32 cellular contexts compared by ENCODE assay signal in the genomic region with DNA sequence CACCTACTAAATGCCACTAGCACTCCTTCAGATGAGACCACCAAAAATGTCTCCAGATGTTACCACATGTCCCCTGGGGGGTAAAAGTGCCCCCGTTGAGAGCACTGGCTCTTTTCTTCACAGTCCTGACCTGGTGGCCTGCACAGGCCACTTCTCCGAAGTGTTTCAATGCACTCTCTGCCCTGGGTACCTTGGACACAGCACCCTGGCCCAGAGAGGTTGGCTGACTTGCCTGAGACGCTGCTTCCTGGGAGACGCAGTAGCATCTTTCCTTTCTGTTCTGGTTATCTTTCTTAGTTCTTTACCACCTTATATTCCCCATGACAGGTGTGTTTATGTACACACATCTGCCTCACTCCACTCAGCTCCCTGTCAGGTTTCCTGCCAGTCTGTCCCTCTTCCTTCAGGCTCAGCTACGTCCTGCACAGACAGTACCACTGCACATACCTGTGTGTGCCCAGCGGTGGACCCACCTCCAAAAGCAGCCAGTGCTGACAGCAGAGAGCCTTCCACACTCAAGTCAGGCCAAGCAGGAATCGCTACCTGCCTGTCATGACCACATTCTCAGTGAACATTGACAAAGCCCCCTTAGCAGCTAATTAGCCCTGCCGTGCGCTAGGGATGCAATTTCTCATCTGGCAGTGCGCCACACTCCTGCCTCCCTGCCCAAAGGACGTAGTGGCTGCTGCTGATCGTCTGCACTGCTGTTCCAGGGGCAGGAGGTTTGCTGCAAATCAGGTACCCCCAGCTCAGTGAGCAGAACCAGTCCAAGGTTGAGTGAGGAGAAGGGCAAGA. TPM values are rescaled to one million over a fixed set of nuclear protein-coding genes. Genes with fewer than 3 reads are reported as not detected.
A peak's percentile ranks its signal among the peaks of the same experiment; 100 is the strongest.
DNase-seq lines count a peak whose midpoint lies in the region; ATAC-seq, FAIRE-seq and TF ChIP-seq lines count a peak whose summit lies in the region.
"Had no signal": no experiment of that assay in that cellular context is flagged by ENCODE, and none has a peak within 500 bp of the region (broad histone marks: within the 10 kb centered on the region; RNA-seq: fewer than 3 reads in every experiment).

No MANE protein-coding gene starts in this region.

- TF ChIP-seq CTCF in K562 (IDR thresholded peaks at IDR 0.05 in 2 of 3, conservative IDR thresholded peaks at IDR 0.05 in 1 of 3; ENCODE audit: insufficient read depth in 2 of 3, low read depth in 1 of 3, low read length in 3 of 3), result no peak

- no peaks in the 10 kb centered on the region for H3K9me3 ChIP-seq in K562 (replicated peaks; ENCODE audit: control insufficient read depth, insufficient read depth, low read depth, low read length)
- H3K9me3 ChIP-seq: body of pancreas, Caco-2, esophagus squamous epithelium, pancreas, upper lobe of left lung had no signal

- CTCF ChIA-PET in K562 (lab: Yijun Ruan, JAX; ENCODE audit: low intra/inter-chr PET ratio), result no interaction called here

- no peak overlapping the region for H3K9ac ChIP-seq in K562 (ENCODE audit: insufficient read depth in 1 of 2, low read depth in 2 of 2, low read length in 2 of 2)

- no peak for ATAC-seq in activated naive CD8-positive, alpha-beta T cell treated with anti-CD3 and anti-CD28 coated beads, Interleukin-2, amount 10 ng/mL, durations not matched to agents 7 days and 5 days (ENCODE audit: low read depth)
- no peak for ATAC-seq in activated naive CD8-positive, alpha-beta T cell treated with anti-CD3 and anti-CD28 coated beads, Interleukin-2, amount 50 U/mL, for 24 hours
- ATAC-seq in K562 (no peak), GM21576 (IDR thresholded peaks at IDR 0.05; ENCODE audit: unreplicated experiment) (no peak)
- ATAC-seq: activated CD4-positive, alpha-beta T cell treated with anti-CD3 and anti-CD28 coated beads for 36 hours; body of pancreas; GM12878; pancreas had no signal

- no peak overlapping the region for H2AFZ ChIP-seq in K562 (ENCODE audit: low read depth, low read length)

- no peaks in the 10 kb centered on the region for H3K9me1 ChIP-seq in K562 (ENCODE audit: control insufficient read depth, insufficient read depth, low read length)

- H3K4me1 ChIP-seq in K562 (replicated peaks in 1 of 2; ENCODE audit: control insufficient read depth in 2 of 2, insufficient read depth in 2 of 2, low read length in 2 of 2), result peaks cover 6 to 10% of the 10 kb centered on the region in 2 experiments; a peak in 4 of 5 replicates
- H3K4me1 ChIP-seq: body of pancreas, Caco-2, pancreas, upper lobe of left lung had no signal

- no peaks in the 10 kb centered on the region; the same call in 1 of the 2 replicates for H4K20me1 ChIP-seq in K562 (replicated peaks; ENCODE audit: control insufficient read depth, insufficient read depth, low read length)

- TF ChIP-seq POLR2A in K562 (conservative IDR thresholded peaks at IDR 0.05), result no peak
- TF ChIP-seq POLR2A in GM12891 (IDR thresholded peaks at IDR 0.05; ENCODE audit: low read depth, low read length), result no peak

- WGBS in K562 (ENCODE audit: insufficient coverage, low coverage, missing lambda C conversion rate), result 40% methylated on average over 11 of the region's 12 CpGs

- in situ Hi-C loops in K562 (cut with MboI), result loop anchor here (5.0 to 10.0 kb wide), 2 partner anchors 491 to 869 kb away; no protein-coding TSS in a partner anchor

- intact Hi-C loops in K562 (cut with micrococcal nuclease), result no loop called here

- no peak overlapping the region for H3K27ac ChIP-seq in K562 (ENCODE audit: extremely low read depth, low read depth, low read length)
- H3K27ac ChIP-seq: body of pancreas, esophagus squamous epithelium, pancreas, upper lobe of left lung had no signal

- H3K4me2 ChIP-seq in K562 (ENCODE audit: insufficient read depth, low read length), result no peak overlapping the region

- no peaks in the 10 kb centered on the region for H3K79me2 ChIP-seq in K562 (ENCODE audit: control insufficient read depth, insufficient read depth, low read length)

- peak overlapping the region; percentile 1 for H3K27ac Mint-ChIP-seq in activated naive CD8-positive, alpha-beta T cell treated with anti-CD3 and anti-CD28 coated beads, Interleukin-2, amount 10 ng/mL, durations not matched to agents 7 days and 5 days
- H3K27ac Mint-ChIP-seq in activated naive CD8-positive, alpha-beta T cell treated with anti-CD3 and anti-CD28 coated beads, Interleukin-2, amount 50 U/mL, for 24 hours, result no peak overlapping the region
- H3K27ac Mint-ChIP-seq: activated CD4-positive, alpha-beta T cell treated with anti-CD3 and anti-CD28 coated beads for 36 hours; nephron progenitor cell; T-helper 2 cell treated with Interferon-gamma antibody and Interleukin-4, amounts not matched to agents 5 μg/mL and 100 μg/mL, for 36 hours had no signal

- H3K36me3 ChIP-seq in K562 (ENCODE audit: control insufficient read depth, insufficient read depth, low read length), result no peaks in the 10 kb centered on the region
- H3K36me3 ChIP-seq: upper lobe of left lung had no signal

- peak; percentile 15 for DNase-seq in activated naive CD8-positive, alpha-beta T cell treated with anti-CD3 and anti-CD28 coated beads, Interleukin-2, amount 10 ng/mL, durations not matched to agents 7 days and 5 days
- DNase-seq in activated naive CD8-positive, alpha-beta T cell treated with anti-CD3 and anti-CD28 coated beads, Interleukin-2, amount 50 U/mL, for 24 hours, result no peak
- DNase-seq in NCI-H1694 treated with DMSO at 0.1 percent for 48 hours (lab: John Stamatoyannopoulos, UW) (peak; percentile 54), K562 (ENCODE audit: extremely low read depth in 1 of 4, low spot score in 3 of 4) (no peak), urothelium cell line (ENCODE audit: low spot score) (no peak), GM12891 (ENCODE audit: insufficient read length, low spot score) (no peak), DMS153 (lab: John Stamatoyannopoulos, UW) (no peak)
- DNase-seq: ACHN; activated CD4-positive, alpha-beta T cell treated with anti-CD3 and anti-CD28 coated beads for 36 hours; activated gamma-delta T cell; activated T-cell treated with anti-CD3 and anti-CD28 coated beads for 4 hours; body of pancreas; Caco-2; cerebellar nuclear complex; EL; esophagus squamous epithelium; GOT3; NCI-H82; nephron progenitor cell; pancreas; Right ventricle myocardium superior; stimulated activated CD4-positive, alpha-beta T cell treated with anti-CD3 and anti-CD28 coated beads, Interleukin-2, amount 100 ng/mL, for 48 hours; upper lobe of left lung had no signal

- no TSS peak for BruUV-seq in K562 (replicated peaks; lab: Mats Ljungman, UMichigan)

- no peak overlapping the region for H3K4me3 Mint-ChIP-seq in activated naive CD8-positive, alpha-beta T cell treated with anti-CD3 and anti-CD28 coated beads, Interleukin-2, amount 10 ng/mL, durations not matched to agents 7 days and 5 days
- no peak overlapping the region for H3K4me3 Mint-ChIP-seq in activated naive CD8-positive, alpha-beta T cell treated with anti-CD3 and anti-CD28 coated beads, Interleukin-2, amount 50 U/mL, for 24 hours
- H3K4me3 Mint-ChIP-seq: activated CD4-positive, alpha-beta T cell treated with anti-CD3 and anti-CD28 coated beads for 36 hours; nephron progenitor cell; T-helper 2 cell treated with Interferon-gamma antibody and Interleukin-4, amounts not matched to agents 5 μg/mL and 100 μg/mL, for 36 hours had no signal

- TF ChIP-seq EP300 in K562 (IDR thresholded peaks at IDR 0.05; ENCODE audit: low read length), result no peak

- H3K36me3 Mint-ChIP-seq in activated naive CD8-positive, alpha-beta T cell treated with anti-CD3 and anti-CD28 coated beads, Interleukin-2, amount 10 ng/mL, durations not matched to agents 7 days and 5 days, result no peaks in the 10 kb centered on the region
- no peaks in the 10 kb centered on the region for H3K36me3 Mint-ChIP-seq in activated naive CD8-positive, alpha-beta T cell treated with anti-CD3 and anti-CD28 coated beads, Interleukin-2, amount 50 U/mL, for 24 hours (ENCODE audit: low read depth)

- no peaks in the 10 kb centered on the region for H3K27me3 ChIP-seq in K562 (ENCODE audit: control insufficient read depth in 2 of 2, insufficient read depth in 2 of 2, low read length in 2 of 2)
- H3K27me3 ChIP-seq: body of pancreas, pancreas, upper lobe of left lung had no signal

- FAIRE-seq in K562 (lab: Jason Lieb, UNC) (no peak), urothelium cell line (lab: Jason Lieb, UNC) (peak; percentile 69), GM12891 (lab: Jason Lieb, UNC) (no peak)
- FAIRE-seq: endometrium, frontal cortex, GM12878, pancreas had no signal

- POLR2A ChIA-PET in activated naive CD8-positive, alpha-beta T cell treated with anti-CD3 and anti-CD28 coated beads, Interleukin-2, amount 10 ng/mL, durations not matched to agents 7 days and 5 days (lab: Charles Lee), result interaction anchor here (1.1 to 1.7 kb wide), 2 partner anchors 10 to 144 kb away, joined by 3 to 5 read pairs; partner anchors contain the start of gene TNRC6B
- POLR2A ChIA-PET in K562 (lab: Yijun Ruan, JAX), result interaction anchor here (0.6 to 0.7 kb wide), 2 partner anchors 433 to 511 kb away, joined by 3 to 4 read pairs; no protein-coding TSS in a partner anchor

- no peaks in the 10 kb centered on the region for H3K27me3 Mint-ChIP-seq in activated naive CD8-positive, alpha-beta T cell treated with anti-CD3 and anti-CD28 coated beads, Interleukin-2, amount 10 ng/mL, durations not matched to agents 7 days and 5 days
- no peaks in the 10 kb centered on the region for H3K27me3 Mint-ChIP-seq in activated naive CD8-positive, alpha-beta T cell treated with anti-CD3 and anti-CD28 coated beads, Interleukin-2, amount 50 U/mL, for 24 hours
- H3K27me3 Mint-ChIP-seq: activated CD4-positive, alpha-beta T cell treated with anti-CD3 and anti-CD28 coated beads for 36 hours had no signal

- peaks cover 24% of the 10 kb centered on the region for H3K4me1 Mint-ChIP-seq in activated naive CD8-positive, alpha-beta T cell treated with anti-CD3 and anti-CD28 coated beads, Interleukin-2, amount 10 ng/mL, durations not matched to agents 7 days and 5 days
- peaks cover 2% of the 10 kb centered on the region for H3K4me1 Mint-ChIP-seq in activated naive CD8-positive, alpha-beta T cell treated with anti-CD3 and anti-CD28 coated beads, Interleukin-2, amount 50 U/mL, for 24 hours
- H3K4me1 Mint-ChIP-seq: activated CD4-positive, alpha-beta T cell treated with anti-CD3 and anti-CD28 coated beads for 36 hours had no signal

- no peaks in the 10 kb centered on the region for H3K9me3 Mint-ChIP-seq in activated naive CD8-positive, alpha-beta T cell treated with anti-CD3 and anti-CD28 coated beads, Interleukin-2, amount 10 ng/mL, durations not matched to agents 7 days and 5 days
- no peaks in the 10 kb centered on the region for H3K9me3 Mint-ChIP-seq in activated naive CD8-positive, alpha-beta T cell treated with anti-CD3 and anti-CD28 coated beads, Interleukin-2, amount 50 U/mL, for 24 hours
- H3K9me3 Mint-ChIP-seq: nephron progenitor cell; T-helper 2 cell treated with Interferon-gamma antibody and Interleukin-4, amounts not matched to agents 5 μg/mL and 100 μg/mL, for 36 hours had no signal

- H3K4me3 ChIP-seq in K562, result no peak overlapping the region
- H3K4me3 ChIP-seq: body of pancreas, esophagus squamous epithelium, GM12878, lung, pancreas, upper lobe of left lung had no signal

- TF ChIP-seq RAD21 in K562 (CRISPR knock-in tag; conservative IDR thresholded peaks at IDR 0.05 in 1 of 2, IDR thresholded peaks at IDR 0.05 in 1 of 2), result no peak

RNA-seq across cellular contexts. Expression of gene FAM83F, which starts 39.0 kb away (rescaled TPM):
- total RNA-seq in activated naive CD8-positive, alpha-beta T cell treated with anti-CD3 and anti-CD28 coated beads, Interleukin-2, amount 10 ng/mL, durations not matched to agents 7 days and 5 days, result under 1 TPM; 0.20 to 0.30 TPM
- total RNA-seq in K562 (2011; cell fraction: chromatin; rRNA removed; ENCODE audit: low replicate concordance), result 0.04 and 0.25 TPM in 2 replicates
- total RNA-seq in K562 (2011; cell fraction: nucleolus; rRNA removed), result under 0.01 and 0.17 TPM in 2 replicates
- 0.07 and 0.15 TPM in 2 replicates for total RNA-seq in K562 (2011; cell fraction: nucleoplasm; rRNA removed)
- total RNA-seq in K562 (2014; rRNA removed) (0.04 and 0.05 TPM in 2 replicates), K562 (2014; rRNA removed; fragmentation: Illumina TruSeq; extraction: Trizol) (0.03 and 0.04 TPM in 2 replicates), K562 (2015; rRNA removed; fragmentation: Illumina TruSeq; extraction: Trizol) (under 0.01 and 0.04 TPM in 2 replicates), K562 (2021) (0.07 and 0.13 TPM in 2 replicates)
- polyA plus RNA-seq in K562 (2011; rRNA removed) (0.03 and 0.10 TPM in 2 replicates), K562 (2014; fragmentation: Illumina TruSeq; extraction: Trizol) (0.03 TPM in 1 of 2 replicates, not detected in the other), K562 (2014; fragmentation: Nextera tagmentation; extraction: Ambion mirVana) (under 1 TPM in 1 of 2 experiments, not detected in 1; 0.01 TPM), K562 (2014; rRNA removed) (0.04 and 0.05 TPM in 2 replicates)
- polyA plus RNA-seq in K562 (2011; cell fraction: cytosol; rRNA removed), result 0.01 and 0.03 TPM in 2 replicates
- polyA plus RNA-seq in K562 (2011; cell fraction: nucleus; rRNA removed), result 0.03 and 0.18 TPM in 2 replicates
- 0.01 and 0.07 TPM in 2 replicates for polyA plus RNA-seq in K562 (2012)
- polyA minus RNA-seq in K562 (2011; rRNA and poly(A)+ RNA removed), result 0.06 and 0.07 TPM in 2 replicates
- not detected in 2 replicates for polyA minus RNA-seq in K562 (2011; cell fraction: cytosol; rRNA and poly(A)+ RNA removed)
- polyA minus RNA-seq in K562 (2011; cell fraction: nucleus; rRNA and poly(A)+ RNA removed), result 0.11 and 0.67 TPM in 2 replicates
- polyA plus RNA-seq in GM12891 (2012; ENCODE audit: low read depth, missing spikeins), result 0.01 TPM
- total RNA-seq: dermis microvascular lymphatic vessel endothelial cell, OCI-LY7 had no signal
- polyA plus RNA-seq: BJ had no signal

Comparison
In these comparisons a context has a peak if more than half of its experiments do, and no peak if none do; other contexts are left out.
1. DNase-seq: peak in activated naive CD8-positive, alpha-beta T cell treated with anti-CD3 and anti-CD28 coated beads, Interleukin-2, amount 10 ng/mL, durations not matched to agents 7 days and 5 days (single experiment) and NCI-H1694 treated with DMSO at 0.1 percent for 48 hours (single experiment); none in activated naive CD8-positive, alpha-beta T cell treated with anti-CD3 and anti-CD28 coated beads, Interleukin-2, amount 50 U/mL, for 24 hours (single experiment), K562 (0 of 4), urothelium cell line (single experiment), GM12891 (single experiment) and DMS153 (single experiment).